Comparison of ENCODE assay signal across 1 cellular context in genomic region chr18:11506871-11507270, GRCh38.
TF ChIP-seq lines count a peak whose summit lies in the region.

No MANE protein-coding gene starts in this region.

TF ChIP-seq in IMR-90, 13 proteins besides CTCF, POLR2A, EP300 and RAD21 (continued from another document):
- TF ChIP-seq ELK1 (IDR thresholded peaks at IDR 0.05; ENCODE audit: borderline replicate concordance, low read depth, low read length) (no peak), CHD1 (IDR thresholded peaks at IDR 0.05; ENCODE audit: low read depth, low read length) (no peak), USF2 (IDR thresholded peaks at IDR 0.05; ENCODE audit: low read depth, low read length) (no peak), FOS (IDR thresholded peaks at IDR 0.05; ENCODE audit: low read depth, low read length) (no peak), MAZ (IDR thresholded peaks at IDR 0.05; ENCODE audit: borderline replicate concordance, low read depth, low read length) (no peak)
